ENCODE assay signal across 38 cellular contexts in genomic region chr1:222916067-222916466, GRCh38.
"Had no signal": no experiment of that assay in that cellular context is flagged by ENCODE, and none has a peak within 500 bp of the region (broad histone marks: within the 10 kb centered on the region; RNA-seq: fewer than 3 reads in every experiment).

No MANE protein-coding gene starts in this region.

- H3K27ac ChIP-seq: ascending aorta, body of pancreas, breast epithelium, VCaP had no signal

- H3K4me3 ChIP-seq: ascending aorta, body of pancreas, breast epithelium, MG63 had no signal

- H3K27me3 ChIP-seq: ascending aorta, body of pancreas, breast epithelium, MG63 had no signal

- ATAC-seq: body of pancreas had no signal

- H3K27ac Mint-ChIP-seq: activated B cell treated with CpG ODN at 0.5 μM for 24 hours; activated CD4-positive, alpha-beta memory T cell treated with anti-CD3 and anti-CD28 coated beads for 36 hours; activated naive CD4-positive, alpha-beta T cell treated with anti-CD3 and anti-CD28 coated beads, Interleukin-2, amount 50 U/mL, for 24 hours; activated naive CD8-positive, alpha-beta T cell treated with anti-CD3 and anti-CD28 coated beads, Interleukin-2, amount 10 ng/mL, durations not matched to agents 7 days and 5 days; activated T-helper 2 cell treated with anti-CD3 and anti-CD28 coated beads, Interferon-gamma antibody, Interleukin-2, Interleukin-4, amounts not matched to agents 10 μg/mL and 5 μg/mL and 100 μg/mL, durations not matched to agents 14 hours and 24 hours and 36 hours had no signal

- H3K9me3 Mint-ChIP-seq: activated naive CD4-positive, alpha-beta T cell treated with anti-CD3 and anti-CD28 coated beads, Interleukin-2, amount 50 U/mL, for 24 hours had no signal

- H3K4me3 Mint-ChIP-seq: activated B cell treated with CpG ODN at 0.5 μM for 24 hours; activated CD4-positive, alpha-beta memory T cell treated with anti-CD3 and anti-CD28 coated beads for 36 hours; activated naive CD4-positive, alpha-beta T cell treated with anti-CD3 and anti-CD28 coated beads, Interleukin-2, amount 50 U/mL, for 24 hours; activated naive CD8-positive, alpha-beta T cell treated with anti-CD3 and anti-CD28 coated beads, Interleukin-2, amount 10 ng/mL, durations not matched to agents 7 days and 5 days had no signal

- H3K36me3 ChIP-seq: ascending aorta, breast epithelium, MG63 had no signal

- H3K4me1 Mint-ChIP-seq: activated B cell treated with CpG ODN at 0.5 μM for 24 hours had no signal

- DNase-seq: activated B cell treated with CpG ODN at 0.5 μM for 24 hours; activated CD4-positive, alpha-beta memory T cell treated with anti-CD3 and anti-CD28 coated beads for 36 hours; activated CD4-positive, alpha-beta T cell treated with anti-CD3 and anti-CD28 coated beads for 4 hours; activated CD4-positive, alpha-beta T cell treated with anti-CD3 and anti-CD28 coated beads, Interleukin-2, amount 50 U/mL, for 1 hour; activated CD4-positive, CD25-positive, alpha-beta regulatory T cell treated with anti-CD3 and anti-CD28 coated beads, Interleukin-2, amount 50 U/mL, for 72 hours; activated CD8-positive, alpha-beta memory T cell treated with anti-CD3 and anti-CD28 coated beads, Interleukin-2, amount 50 U/mL, for 48 hours; activated gamma-delta T cell; activated naive CD4-positive, alpha-beta T cell treated with Interleukin-2 at 50 U/mL for 16 hours; activated naive CD8-positive, alpha-beta T cell treated with anti-CD3 and anti-CD28 coated beads, Interleukin-2, amount 10 ng/mL, durations not matched to agents 7 days and 5 days; amygdala; body of pancreas; caudate nucleus; cerebellar nuclear complex; Kasumi-1; KG1; MG63; NCI-H1048; NCI-H1105 treated with DMSO at 0.1 percent for 48 hours; NCI-H1436; NCI-H1694; NCI-H1930; NCI-H2081 treated with DMSO at 0.1 percent for 48 hours; NCI-H226; NCI-H446 treated with DMSO at 0.1 percent for 48 hours; NCI-H524; NCI-H69; NCI-H82; NK-92 treated with Interleukin-12 subunit alpha and Interleukin-12 subunit beta, amount 100 ng/mL, for 24 hours; Right ventricle myocardium superior; SW 1271; T-helper 1 cell; T-helper 2 cell; T-helper 9 cell had no signal

- H3K27me3 Mint-ChIP-seq: activated B cell treated with CpG ODN at 0.5 μM for 24 hours; activated CD4-positive, alpha-beta memory T cell treated with anti-CD3 and anti-CD28 coated beads for 36 hours; activated naive CD4-positive, alpha-beta T cell treated with anti-CD3 and anti-CD28 coated beads, Interleukin-2, amount 50 U/mL, for 24 hours; activated naive CD8-positive, alpha-beta T cell treated with anti-CD3 and anti-CD28 coated beads, Interleukin-2, amount 10 ng/mL, durations not matched to agents 7 days and 5 days had no signal

- H3K4me1 ChIP-seq: ascending aorta had no signal
